In genomic region chr15:63987979-63988378, GRCh38 we compare ENCODE assay signal across 1 cellular context.
TF ChIP-seq lines count a peak whose summit lies in the region.

No MANE protein-coding gene starts in this region.

TF ChIP-seq in GM12878, 131 proteins besides CTCF, POLR2A, EP300 and RAD21 (continued from another document):
- no peak for TF ChIP-seq KLF5 (IDR thresholded peaks at IDR 0.05; ENCODE audit: partially characterized antibody)
- no peak for TF ChIP-seq SMAD1 (IDR thresholded peaks at IDR 0.05; ENCODE audit: low read depth, partially characterized antibody)
- TF ChIP-seq POU2F2 (IDR thresholded peaks at IDR 0.05; ENCODE audit: borderline replicate concordance, low read depth, low read length): no peak
- no peak for TF ChIP-seq FOS (IDR thresholded peaks at IDR 0.05; ENCODE audit: borderline replicate concordance, extremely low read depth, insufficient read length)
- no peak for TF ChIP-seq KAT2A (conservative IDR thresholded peaks at IDR 0.05; ENCODE audit: control insufficient read depth, low read depth, low read length)
- TF ChIP-seq PAX8 (IDR thresholded peaks at IDR 0.05): no peak
- no peak for TF ChIP-seq EZH2 (IDR thresholded peaks at IDR 0.05; ENCODE audit: borderline replicate concordance, control insufficient read depth, low read depth, low read length)
- TF ChIP-seq CBX3 (IDR thresholded peaks at IDR 0.05; ENCODE audit: borderline replicate concordance, low read depth): no peak
- TF ChIP-seq MEF2A (IDR thresholded peaks at IDR 0.05; ENCODE audit: insufficient read depth, low read depth, low read length): no peak
